In the genomic region with DNA sequence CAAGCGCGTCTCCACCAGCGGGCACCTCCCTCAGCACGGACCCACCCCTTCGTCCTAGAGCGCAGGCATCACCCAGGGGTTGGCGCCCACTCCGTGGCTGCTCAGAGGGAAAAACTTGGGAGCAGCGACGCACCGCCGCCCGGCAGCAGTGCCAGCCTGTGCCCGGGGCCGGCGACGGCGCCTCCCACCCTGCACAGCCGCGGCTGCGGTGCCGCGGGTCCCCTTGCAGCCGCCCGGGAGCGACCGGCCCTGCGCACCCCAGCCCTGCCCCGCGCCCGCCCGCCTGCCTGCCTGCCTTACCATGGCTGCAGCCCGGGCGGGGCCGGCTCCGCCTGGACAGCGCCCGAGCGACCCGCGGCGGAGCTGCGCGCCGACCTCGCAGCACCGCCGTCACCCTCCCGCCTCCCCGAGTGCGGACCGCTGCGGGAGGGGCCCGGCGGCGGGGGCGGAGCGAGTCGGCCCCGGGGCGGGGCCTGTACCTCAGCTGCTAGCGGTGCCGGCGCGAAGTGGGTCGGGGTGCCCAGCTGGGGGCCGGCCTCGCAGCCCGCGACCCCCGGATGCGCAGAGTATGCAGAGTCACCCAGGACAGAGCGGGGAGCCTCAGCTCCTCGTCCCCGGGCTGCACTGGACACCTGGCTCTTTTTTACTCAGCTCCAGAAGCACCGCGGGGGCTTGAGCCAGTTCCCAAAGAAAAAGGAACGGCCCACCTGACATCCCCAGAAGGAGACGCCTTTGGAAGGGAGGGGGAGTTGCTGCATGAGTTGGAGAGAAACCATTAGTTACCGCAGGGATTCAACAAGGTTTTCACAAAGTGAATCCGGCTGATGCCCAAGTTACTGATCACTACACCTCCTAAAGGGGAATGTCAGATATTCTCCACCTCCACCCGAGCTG, we compare ENCODE assay signal across 8 cellular contexts. TPM values are rescaled to one million over a fixed set of nuclear protein-coding genes. Genes with fewer than 3 reads are reported as not detected.
DNase-seq lines count a peak whose midpoint lies in the region; ATAC-seq and TF ChIP-seq lines count a peak whose summit lies in the region.

No MANE protein-coding gene starts in this region.

- H3K9ac ChIP-seq in mammary epithelial cell (ENCODE audit: insufficient read depth, low read length) = no peak overlapping the region
- peak overlapping the region; percentile 50 to 81 (median 72) for H3K9ac ChIP-seq in skeletal muscle tissue (ENCODE audit: low read depth in 1 of 3, low read length in 3 of 3)

- peak overlapping the region; percentile 87 for H3K4me2 ChIP-seq in mammary epithelial cell (ENCODE audit: insufficient read depth, low read depth, low read length)

- no peaks in the 10 kb centered on the region for H3K36me3 ChIP-seq in mammary epithelial cell (ENCODE audit: insufficient read depth, low read length)
- no peaks in the 10 kb centered on the region for H3K36me3 ChIP-seq in skeletal muscle tissue (ENCODE audit: control insufficient read depth in 3 of 3, insufficient read depth in 3 of 3, low read length in 3 of 3)

- DNase-seq in mammary epithelial cell (peak; percentile 29), iPS-NIHi7 (ENCODE audit: extremely low spot score) (peak; percentile 86)

- in situ Hi-C loops in mammary epithelial cell (cut with MboI; ENCODE audit: low sequenced_read_pairs in 2 of 2) = no loop called here

- dilution Hi-C loops in mammary epithelial cell (cut with HindIII; ENCODE audit: low sequenced_read_pairs) = no loop called here

- no peaks in the 10 kb centered on the region for H4K20me1 ChIP-seq in mammary epithelial cell (ENCODE audit: insufficient read depth, low read length)

- H3K27ac Mint-ChIP-seq in IgD-negative memory B cell = no peak overlapping the region

- CTCF ChIA-PET in mammary epithelial cell (lab: Charles Lee; ENCODE audit: low non-redundant PET) = interaction anchor here (0.6 kb wide), 1 partner anchor 10 kb away, joined by 3 read pairs; no protein-coding TSS in a partner anchor

- no peaks in the 10 kb centered on the region for H3K9me3 Mint-ChIP-seq in IgD-negative memory B cell

- no peaks in the 10 kb centered on the region for H3K79me2 ChIP-seq in mammary epithelial cell (ENCODE audit: insufficient read depth, low read length)

- BruUV-seq in mammary epithelial cell (replicated peaks; lab: Mats Ljungman, UMichigan) = no TSS peak

- H3K4me1 ChIP-seq in mammary epithelial cell (ENCODE audit: insufficient read depth, low read length) (peaks cover 31% of the 10 kb centered on the region), skeletal muscle tissue (ENCODE audit: control insufficient read depth in 3 of 3, insufficient read depth in 3 of 3, low read length in 3 of 3) (peaks cover 10 to 22% (median 19%) of the 10 kb centered on the region in 3 donors)

- H3K36me3 Mint-ChIP-seq in IgD-negative memory B cell = no peaks in the 10 kb centered on the region

- no peaks in the 10 kb centered on the region for H3K9me3 ChIP-seq in mammary epithelial cell (replicated peaks; ENCODE audit: insufficient read depth, low read length)
- H3K9me3 ChIP-seq in skeletal muscle tissue (ENCODE audit: control insufficient read depth in 3 of 3, low read length in 3 of 3) = no peaks in the 10 kb centered on the region

- TF ChIP-seq CTCF in VCaP (conservative IDR thresholded peaks at IDR 0.05) (no peak), mammary epithelial cell (conservative IDR thresholded peaks at IDR 0.05 in 1 of 2, IDR thresholded peaks at IDR 0.05 in 1 of 2; ENCODE audit: extremely low read depth in 1 of 2, insufficient read depth in 1 of 2, low read depth in 1 of 2, low read length in 2 of 2) (no peak)

- peaks cover 6% of the 10 kb centered on the region for H3K27me3 Mint-ChIP-seq in IgD-negative memory B cell

- H2AFZ ChIP-seq in mammary epithelial cell (ENCODE audit: low read depth, low read length) = peak overlapping the region; percentile 54

- H3K4me3 Mint-ChIP-seq in IgD-negative memory B cell = peak overlapping the region; percentile 70 to 85 (median 72)

- H3K27ac ChIP-seq in VCaP (peak overlapping the region; percentile 32; the same call in 1 of the 2 replicates), mammary epithelial cell (ENCODE audit: insufficient read depth, low read depth, low read length) (no peak overlapping the region), skeletal muscle tissue (ENCODE audit: low read depth, low read length) (peak overlapping the region; percentile 0)

- peak overlapping the region; percentile 17 to 43 (median 32) for H3K4me3 ChIP-seq in mammary epithelial cell (replicated peaks in 1 of 3; ENCODE audit: insufficient read depth in 1 of 3, low read depth in 2 of 3, low read length in 3 of 3)
- peak overlapping the region; percentile 59 to 77 (median 74) for H3K4me3 ChIP-seq in skeletal muscle tissue (ENCODE audit: low read length in 3 of 3)

- H3K4me1 Mint-ChIP-seq in IgD-negative memory B cell = peaks cover 0 to 5% (median 1%) of the 10 kb centered on the region in 3 donors

- 4% methylated on average over 11 of the region's 82 CpGs for WGBS in mammary epithelial cell (ENCODE audit: low coverage, missing lambda C conversion rate)

- intact Hi-C loops in mammary epithelial cell (cut with micrococcal nuclease) = loop anchor here (5.0 kb wide), 1 partner anchor 425 kb away; no protein-coding TSS in a partner anchor

- ATAC-seq in GM18498 (IDR thresholded peaks at IDR 0.05; ENCODE audit: unreplicated experiment) (peak; percentile 68), GM18873 (IDR thresholded peaks at IDR 0.05; ENCODE audit: low FRiP score, unreplicated experiment) (no peak), GM18520 (IDR thresholded peaks at IDR 0.05; ENCODE audit: unreplicated experiment) (no peak)

- H3K27me3 ChIP-seq in mammary epithelial cell (ENCODE audit: insufficient read depth, low read length) = no peaks in the 10 kb centered on the region
- H3K27me3 ChIP-seq in skeletal muscle tissue (ENCODE audit: control insufficient read depth in 3 of 3, insufficient read depth in 3 of 3, low read length in 3 of 3) = peaks cover 0 to 3% (median 3%) of the 10 kb centered on the region in 3 donors

RNA-seq across cellular contexts. Expression of a gene that starts 17.5 kb away (rescaled TPM):
- polyA plus RNA-seq in IgD-negative memory B cell = 37.0 TPM
- 10 to 100 TPM; 27.8 to 27.9 TPM for total RNA-seq in mammary epithelial cell
- 25.2 TPM for polyA plus RNA-seq in mammary epithelial cell
- polyA minus RNA-seq in mammary epithelial cell = 83.6 TPM
- 23.0 TPM for total RNA-seq in skeletal muscle tissue

RNA-seq across cellular contexts. Expression of a gene that starts 43.7 kb away (rescaled TPM):
- 1.6 TPM for polyA plus RNA-seq in IgD-negative memory B cell
- total RNA-seq in mammary epithelial cell = under 1 TPM in 1 of 2 donors, not detected in 1; 0.17 TPM
- polyA plus RNA-seq in mammary epithelial cell = not detected
- polyA minus RNA-seq in mammary epithelial cell = not detected
- total RNA-seq in skeletal muscle tissue = under 0.01 TPM
